17 cellular contexts compared by ENCODE assay signal in genomic region chr3:14550181-14550580, GRCh38. TPM values are rescaled to one million over a fixed set of nuclear protein-coding genes. Genes with fewer than 3 reads are reported as not detected.
"Had no signal": no experiment of that assay in that cellular context is flagged by ENCODE, and none has a peak within 500 bp of the region (broad histone marks: within the 10 kb centered on the region; RNA-seq: fewer than 3 reads in every experiment).

No MANE protein-coding gene starts in this region.

- H3K36me3 ChIP-seq: MG63, SJCRH30 had no signal

- H3K9me3 ChIP-seq: MG63, SJCRH30 had no signal

- H3K27me3 ChIP-seq: MG63 had no signal

- H3K27ac ChIP-seq: SJCRH30 had no signal

- DNase-seq: KG1, MG63, NCI-H1092 treated with DMSO at 0.1 percent for 48 hours, NCI-H1436, NCI-H187, NCI-H2029, NCI-H2081 treated with DMSO at 0.1 percent for 48 hours, NCI-H2171, NCI-H226, NCI-H446, NCI-H510A, NCI-H524 treated with DMSO at 0.1 percent for 48 hours, NCI-H774, SHP77 treated with DMSO at 0.1 percent for 48 hours, SJCRH30 had no signal

- H3K4me1 ChIP-seq: SJCRH30 had no signal

- H3K4me3 ChIP-seq: MG63, SJCRH30 had no signal

RNA-seq across cellular contexts. Expression of gene GRIP2, which starts 10.0 kb away (rescaled TPM):
- total RNA-seq: HT1080, IMR-90 had no signal
